Comparison of ENCODE assay signal across 9 cellular contexts in genomic region chr1:155940531-155940992, GRCh38. TPM values are rescaled to one million over a fixed set of nuclear protein-coding genes. Genes with fewer than 3 reads are reported as not detected.
DNase-seq lines count a peak whose midpoint lies in the region; ATAC-seq and TF ChIP-seq lines count a peak whose summit lies in the region.
"Had no signal": no experiment of that assay in that cellular context is flagged by ENCODE, and none has a peak within 500 bp of the region (broad histone marks: within the 10 kb centered on the region; RNA-seq: fewer than 3 reads in every experiment).

No MANE protein-coding gene starts in this region.

- ATAC-seq in right cardiac atrium: peak; percentile 81 to 87

- no peak overlapping the region for H3K27ac ChIP-seq in CD4-positive, alpha-beta memory T cell (ENCODE audit: low read depth, low read length)
- H3K27ac ChIP-seq in right cardiac atrium (ENCODE audit: low read length): peak overlapping the region; percentile 92
- H3K27ac ChIP-seq in stomach: peak overlapping the region; percentile 76 to 89 (median 85)

- H3K36me3 ChIP-seq in CD4-positive, alpha-beta memory T cell (ENCODE audit: insufficient read depth, low read length): no peaks in the 10 kb centered on the region
- no peaks in the 10 kb centered on the region for H3K36me3 ChIP-seq in stomach

- peaks cover 0 to 2% (median 0%) of the 10 kb centered on the region in 8 donors for H3K9me3 Mint-ChIP-seq in CD4-positive, alpha-beta memory T cell
- H3K9me3 Mint-ChIP-seq in activated T-helper 2 cell treated with anti-CD3 and anti-CD28 coated beads, Interferon-gamma antibody, Interleukin-2, Interleukin-4, amounts not matched to agents 10 μg/mL and 5 μg/mL and 100 μg/mL, durations not matched to agents 14 hours and 24 hours and 36 hours: no peaks in the 10 kb centered on the region

- TF ChIP-seq CTCF in stomach (IDR thresholded peaks at IDR 0.05) (no peak), GM20000 (IDR thresholded peaks at IDR 0.05; ENCODE audit: extremely low read depth, missing control alignments) (no peak)

- no peak for DNase-seq in CD4-positive, alpha-beta memory T cell
- peak; percentile 78 for DNase-seq in LHCN-M2 (ENCODE audit: low read depth)
- no peak for DNase-seq in activated T-helper 2 cell treated with anti-CD3 and anti-CD28 coated beads, Interferon-gamma antibody, Interleukin-2, Interleukin-4, amounts not matched to agents 10 μg/mL and 5 μg/mL and 100 μg/mL, durations not matched to agents 14 hours and 24 hours and 36 hours (ENCODE audit: low spot score)
- DNase-seq in right cardiac atrium: peak in 2 of 3 donors; percentile 47 to 71
- DNase-seq in stomach: peak; percentile 60
- DNase-seq in stimulated activated CD4-positive, alpha-beta T cell treated with anti-CD3 and anti-CD28 coated beads, Interleukin-2, amount 100 ng/mL, for 48 hours: no peak
- no peak for DNase-seq in GM20000 (ENCODE audit: low spot score)
- no peak for DNase-seq in NCI-H526 (lab: John Stamatoyannopoulos, UW)

- H3K9me3 ChIP-seq in CD4-positive, alpha-beta memory T cell (ENCODE audit: control insufficient read depth in 1 of 2, low read length in 2 of 2): no peaks in the 10 kb centered on the region
- H3K9me3 ChIP-seq in right cardiac atrium (ENCODE audit: control insufficient read depth, low read length) (no peaks in the 10 kb centered on the region), stomach (no peaks in the 10 kb centered on the region)

- H3K36me3 Mint-ChIP-seq in CD4-positive, alpha-beta memory T cell: peaks cover 0 to 2% of the 10 kb centered on the region in 2 donors
- peaks cover 15% of the 10 kb centered on the region for H3K36me3 Mint-ChIP-seq in activated T-helper 2 cell treated with anti-CD3 and anti-CD28 coated beads, Interferon-gamma antibody, Interleukin-2, Interleukin-4, amounts not matched to agents 10 μg/mL and 5 μg/mL and 100 μg/mL, durations not matched to agents 14 hours and 24 hours and 36 hours (ENCODE audit: low read depth)

- H3K27me3 ChIP-seq in CD4-positive, alpha-beta memory T cell (ENCODE audit: insufficient read depth, low read length): no peaks in the 10 kb centered on the region
- H3K27me3 ChIP-seq in right cardiac atrium (ENCODE audit: control insufficient read depth, insufficient read depth) (no peaks in the 10 kb centered on the region), stomach (no peaks in the 10 kb centered on the region)

- 41% methylated on average over 4 of the region's 4 CpGs for WGBS in right cardiac atrium
- WGBS in stomach, 5 donors: 22 to 49% (median 38%) methylated on average over 4 of the region's 4 CpGs

- TF ChIP-seq POLR2A in stomach (IDR thresholded peaks at IDR 0.05): no peak

- H3K27me3 Mint-ChIP-seq in CD4-positive, alpha-beta memory T cell: no peaks in the 10 kb centered on the region
- no peaks in the 10 kb centered on the region for H3K27me3 Mint-ChIP-seq in activated T-helper 2 cell treated with anti-CD3 and anti-CD28 coated beads, Interferon-gamma antibody, Interleukin-2, Interleukin-4, amounts not matched to agents 10 μg/mL and 5 μg/mL and 100 μg/mL, durations not matched to agents 14 hours and 24 hours and 36 hours (ENCODE audit: low read depth)

- POLR2A ChIA-PET in CD4-positive, alpha-beta memory T cell (lab: Charles Lee; ENCODE audit: partially characterized antibody): interaction anchor here (0.6 to 10.8 kb wide), 3 partner anchors 39 to 191 kb away, joined by 3 to 179 read pairs (median 8); partner anchors contain the start of gene ARHGEF2

- intact Hi-C loops in CD4-positive, alpha-beta memory T cell (cut with micrococcal nuclease): no loop called here
- intact Hi-C loops in activated T-helper 2 cell treated with anti-CD3 and anti-CD28 coated beads, Interferon-gamma antibody, Interleukin-2, Interleukin-4, amounts not matched to agents 10 μg/mL and 5 μg/mL and 100 μg/mL, durations not matched to agents 14 hours and 24 hours and 36 hours (cut with micrococcal nuclease): no loop called here
- intact Hi-C loops in right cardiac atrium (cut with DNase I) (loop anchor here in 2 of 4 donors (2.0 to 5.0 kb wide), 2 partner anchors 37 to 44 kb away; partner anchors contain the start of gene ARHGEF2 (in 1 of the 2)), stomach (cut with DNase I; ENCODE audit: low total_unique reads) (loop anchor here (5.0 kb wide), 1 partner anchor 52 kb away; no protein-coding TSS in a partner anchor)

- peaks cover 24 to 54% (median 42%) of the 10 kb centered on the region in 4 donors for H3K4me1 Mint-ChIP-seq in CD4-positive, alpha-beta memory T cell
- peaks cover 35% of the 10 kb centered on the region for H3K4me1 Mint-ChIP-seq in activated T-helper 2 cell treated with anti-CD3 and anti-CD28 coated beads, Interferon-gamma antibody, Interleukin-2, Interleukin-4, amounts not matched to agents 10 μg/mL and 5 μg/mL and 100 μg/mL, durations not matched to agents 14 hours and 24 hours and 36 hours (ENCODE audit: low read depth)

- H3K4me3 ChIP-seq in CD4-positive, alpha-beta memory T cell (ENCODE audit: low read length in 2 of 2): no peak overlapping the region
- no peak overlapping the region for H3K4me3 ChIP-seq in right cardiac atrium (ENCODE audit: low read length)
- H3K4me3 ChIP-seq in stomach: no peak overlapping the region

- CTCF ChIA-PET in CD4-positive, alpha-beta memory T cell (lab: Charles Lee; ENCODE audit: partially characterized antibody): interaction anchor here (0.5 to 1.8 kb wide), 6 partner anchors 13 to 49 kb away, joined by 3 to 7 read pairs (median 4); partner anchors contain the start of gene ARHGEF2

- no peak for TF ChIP-seq EP300 in stomach (IDR thresholded peaks at IDR 0.05)

- H3K4me3 Mint-ChIP-seq in CD4-positive, alpha-beta memory T cell: peak overlapping the region in 5 of 8 donors; percentile 2 to 61 (median 48)
- H3K4me3 Mint-ChIP-seq in activated T-helper 2 cell treated with anti-CD3 and anti-CD28 coated beads, Interferon-gamma antibody, Interleukin-2, Interleukin-4, amounts not matched to agents 10 μg/mL and 5 μg/mL and 100 μg/mL, durations not matched to agents 14 hours and 24 hours and 36 hours (ENCODE audit: low read depth): no peak overlapping the region

- peak overlapping the region; percentile 47 to 86 (median 68) for H3K27ac Mint-ChIP-seq in CD4-positive, alpha-beta memory T cell
- H3K27ac Mint-ChIP-seq in activated T-helper 2 cell treated with anti-CD3 and anti-CD28 coated beads, Interferon-gamma antibody, Interleukin-2, Interleukin-4, amounts not matched to agents 10 μg/mL and 5 μg/mL and 100 μg/mL, durations not matched to agents 14 hours and 24 hours and 36 hours: peak overlapping the region; percentile 83

- H3K4me1 ChIP-seq in CD4-positive, alpha-beta memory T cell (ENCODE audit: insufficient read depth, low read length): peaks cover 43% of the 10 kb centered on the region
- H3K4me1 ChIP-seq in right cardiac atrium (ENCODE audit: control insufficient read depth, insufficient read depth, low read length) (peaks cover 18% of the 10 kb centered on the region), stomach (peaks cover 33 to 77% (median 53%) of the 10 kb centered on the region in 4 donors)

RNA-seq across cellular contexts. Expression of gene RXFP4, which starts 0.9 kb away (rescaled TPM):
- not detected for total RNA-seq in CD4-positive, alpha-beta memory T cell
- polyA plus RNA-seq in CD4-positive, alpha-beta memory T cell: under 1 TPM in 1 of 2 donors, not detected in 1; 0.91 TPM
- not detected in 2 replicates for total RNA-seq in LHCN-M2 (2014; rRNA removed)
- polyA plus RNA-seq in LHCN-M2 (2012): not detected
- not detected in 2 replicates for total RNA-seq in activated T-helper 2 cell treated with anti-CD3 and anti-CD28 coated beads, Interferon-gamma antibody, Interleukin-2, Interleukin-4, amounts not matched to agents 10 μg/mL and 5 μg/mL and 100 μg/mL, durations not matched to agents 14 hours and 24 hours and 36 hours
- total RNA-seq in right cardiac atrium: not detected
- polyA plus RNA-seq in right cardiac atrium: not detected
- 10 to 100 TPM in 1 of 5 donors, not detected in 4; 50.4 TPM for total RNA-seq in stomach
- not detected for polyA plus RNA-seq in stomach
- total RNA-seq: kidney epithelial cell had no signal

RNA-seq across cellular contexts. Expression of gene KHDC4, which starts 6.3 kb away (rescaled TPM):
- 100 to 1,000 TPM; 127 to 134 TPM for total RNA-seq in CD4-positive, alpha-beta memory T cell
- 1 to 10 TPM; 5.5 to 9.4 TPM for polyA plus RNA-seq in CD4-positive, alpha-beta memory T cell
- total RNA-seq in LHCN-M2 (2014; rRNA removed): 29.6 and 30.3 TPM in 2 replicates
- polyA plus RNA-seq in LHCN-M2 (2012): 11.4 TPM
- total RNA-seq in activated T-helper 2 cell treated with anti-CD3 and anti-CD28 coated beads, Interferon-gamma antibody, Interleukin-2, Interleukin-4, amounts not matched to agents 10 μg/mL and 5 μg/mL and 100 μg/mL, durations not matched to agents 14 hours and 24 hours and 36 hours: 78.4 and 83.5 TPM in 2 replicates
- 10 to 100 TPM; 24.0 to 29.3 (median 28.8) TPM for total RNA-seq in right cardiac atrium
- polyA plus RNA-seq in right cardiac atrium: 20.0 TPM
- 100 to 1,000 TPM in 2 of 5 donors, 10 to 100 TPM in 3; 49.2 to 126 (median 78.4) TPM for total RNA-seq in stomach
- polyA plus RNA-seq in stomach: 10 to 100 TPM in 1 of 3 donors, 1 to 10 TPM in 2; 4.9 to 26.1 (median 9.3) TPM

RNA-seq across cellular contexts. Expression of gene RIT1, which starts 29.4 kb away (rescaled TPM):
- total RNA-seq in CD4-positive, alpha-beta memory T cell: 10 to 100 TPM; 45.0 to 48.0 TPM
- 10 to 100 TPM; 14.1 to 20.4 TPM for polyA plus RNA-seq in CD4-positive, alpha-beta memory T cell
- 23.1 and 32.9 TPM in 2 replicates for total RNA-seq in LHCN-M2 (2014; rRNA removed)
- polyA plus RNA-seq in LHCN-M2 (2012): 30.2 TPM
- total RNA-seq in activated T-helper 2 cell treated with anti-CD3 and anti-CD28 coated beads, Interferon-gamma antibody, Interleukin-2, Interleukin-4, amounts not matched to agents 10 μg/mL and 5 μg/mL and 100 μg/mL, durations not matched to agents 14 hours and 24 hours and 36 hours: 20.0 and 27.0 TPM in 2 replicates
- 10 to 100 TPM; 21.6 to 26.2 (median 22.5) TPM for total RNA-seq in right cardiac atrium
- 9.4 TPM for polyA plus RNA-seq in right cardiac atrium
- 100 to 1,000 TPM in 1 of 5 donors, 10 to 100 TPM in 3, not detected in 1; 23.9 to 108 (median 48.2) TPM for total RNA-seq in stomach
- 10 to 100 TPM; 13.1 to 14.1 (median 13.8) TPM for polyA plus RNA-seq in stomach

RNA-seq across cellular contexts. Expression of gene ARHGEF2, which starts 37.8 kb away (rescaled TPM):
- total RNA-seq in CD4-positive, alpha-beta memory T cell: 100 to 1,000 TPM; 190 to 198 TPM
- 10 to 100 TPM in 1 of 2 donors, 1 to 10 TPM in 1; 6.7 to 30.4 TPM for polyA plus RNA-seq in CD4-positive, alpha-beta memory T cell
- 228 and 262 TPM in 2 replicates for total RNA-seq in LHCN-M2 (2014; rRNA removed)
- 91.6 TPM for polyA plus RNA-seq in LHCN-M2 (2012)
- total RNA-seq in activated T-helper 2 cell treated with anti-CD3 and anti-CD28 coated beads, Interferon-gamma antibody, Interleukin-2, Interleukin-4, amounts not matched to agents 10 μg/mL and 5 μg/mL and 100 μg/mL, durations not matched to agents 14 hours and 24 hours and 36 hours: 211 and 216 TPM in 2 replicates
- total RNA-seq in right cardiac atrium: 10 to 100 TPM; 56.6 to 75.7 (median 66.7) TPM
- 34.9 TPM for polyA plus RNA-seq in right cardiac atrium
- total RNA-seq in stomach: 100 to 1,000 TPM in 3 of 5 donors, 10 to 100 TPM in 2; 34.8 to 376 (median 180) TPM
- 10 to 100 TPM; 20.4 to 27.6 (median 24.7) TPM for polyA plus RNA-seq in stomach

Comparison
In these comparisons a context has a peak if more than half of its experiments do, and no peak if none do; other contexts are left out.
1. DNase-seq: peak in LHCN-M2 (single experiment), right cardiac atrium (2 of 3) and stomach (single experiment); none in CD4-positive, alpha-beta memory T cell (0 of 5), activated T-helper 2 cell treated with anti-CD3 and anti-CD28 coated beads, Interferon-gamma antibody, Interleukin-2, Interleukin-4, amounts not matched to agents 10 μg/mL and 5 μg/mL and 100 μg/mL, durations not matched to agents 14 hours and 24 hours and 36 hours (single experiment), stimulated activated CD4-positive, alpha-beta T cell treated with anti-CD3 and anti-CD28 coated beads, Interleukin-2, amount 100 ng/mL, for 48 hours (0 of 2), GM20000 (single experiment) and NCI-H526 (0 of 2).